In the genomic region with DNA sequence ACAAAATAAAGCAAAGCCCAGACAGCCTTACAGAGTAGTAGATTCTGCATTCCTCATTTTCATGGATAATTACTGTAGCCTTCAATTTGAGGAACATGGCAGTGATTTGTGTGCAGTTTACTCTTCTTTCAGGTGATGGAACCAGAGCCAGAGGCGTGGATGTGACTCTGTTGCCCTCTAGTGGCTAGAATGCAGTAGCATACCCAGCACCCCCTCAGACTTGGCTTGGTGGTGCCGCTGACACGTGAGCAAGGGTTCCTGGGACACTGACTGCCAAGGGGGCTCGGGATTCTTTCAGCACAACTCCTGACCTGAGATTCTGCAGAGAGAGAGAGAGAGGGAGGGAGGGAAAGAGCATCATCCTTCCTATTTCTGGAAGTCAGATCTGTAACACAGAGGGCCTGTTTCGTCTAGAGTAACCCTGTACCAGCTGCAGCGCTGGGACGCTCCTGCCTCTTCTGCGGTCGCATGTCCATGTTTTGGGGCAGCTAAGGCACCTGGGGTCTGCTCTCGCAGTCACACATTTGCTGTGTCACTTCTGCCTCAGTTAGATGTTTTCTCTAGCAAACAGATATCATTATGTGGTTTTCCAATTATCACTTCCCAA, we compare ENCODE assay signal across 9 cellular contexts.
DNase-seq lines count a peak whose midpoint lies in the region; ATAC-seq, FAIRE-seq and TF ChIP-seq lines count a peak whose summit lies in the region.
"Had no signal": no experiment of that assay in that cellular context is flagged by ENCODE, and none has a peak within 500 bp of the region (broad histone marks: within the 10 kb centered on the region; RNA-seq: fewer than 3 reads in every experiment).

No MANE protein-coding gene starts in this region.

- H3K36me3 Mint-ChIP-seq in H9 (ENCODE audit: insufficient read depth in 1 of 3, low read depth in 3 of 3), result no peaks in the 10 kb centered on the region
- H3K36me3 Mint-ChIP-seq: CD8-positive, alpha-beta memory T cell had no signal

- peak; percentile 26 for DNase-seq in NCI-H2029 (lab: John Stamatoyannopoulos, UW)
- DNase-seq in NCI-H2029 treated with DMSO at 0.1 percent for 48 hours (lab: John Stamatoyannopoulos, UW), result no peak
- DNase-seq in H9, result peak; percentile 88
- DNase-seq in MM.1S, result peak; percentile 58
- DNase-seq in SK-N-SH, result peak; percentile 70
- peak; percentile 43 to 57 (median 49) for DNase-seq in body of pancreas
- peak; percentile 55 for DNase-seq in iPS DF 6.9 (ENCODE audit: low read depth, low spot score)
- DNase-seq in small intestine, result peak; percentile 60

- TF ChIP-seq POLR2A in body of pancreas (IDR thresholded peaks at IDR 0.05), result no peak

- no peaks in the 10 kb centered on the region for H3K79me1 ChIP-seq in H9 (ENCODE audit: insufficient read depth, low read depth, low read length, poor library complexity, severe bottlenecking)

- H3K4me3 ChIP-seq in MM.1S (ENCODE audit: low read length) (no peak overlapping the region), SK-N-SH (ENCODE audit: low read depth in 2 of 2, low read length in 1 of 2) (peak overlapping the region in 1 of 2 experiments; percentile 39; a peak in 1 of 4 replicates), body of pancreas (no peak overlapping the region), iPS DF 6.9 (ENCODE audit: low read length) (no peak overlapping the region), small intestine (ENCODE audit: low read depth in 1 of 2, low read length in 2 of 2) (no peak overlapping the region)

- no peak overlapping the region for H2AK5ac ChIP-seq in H9 (ENCODE audit: insufficient read length, low read length)

- no peak overlapping the region for H2BK15ac ChIP-seq in H9 (ENCODE audit: low read depth, low read length)

- POLR2A ChIA-PET in SK-N-SH (lab: Yijun Ruan, JAX), result no interaction called here

- no peak overlapping the region for H3K18ac ChIP-seq in H9 (ENCODE audit: insufficient read length, low read depth, low read length)

- H3K9ac ChIP-seq in H9 (ENCODE audit: extremely low read depth, insufficient read length, low read length) (no peak overlapping the region), MM.1S (ENCODE audit: low read length) (no peak overlapping the region), SK-N-SH (no peak overlapping the region)

- H3K4me1 Mint-ChIP-seq in H9, result peaks cover 9% of the 10 kb centered on the region in 2 experiments
- H3K4me1 Mint-ChIP-seq: CD8-positive, alpha-beta memory T cell had no signal

- H3K9me2 ChIP-seq in MM.1S (replicated peaks; ENCODE audit: insufficient read depth, low read length) (no peaks in the 10 kb centered on the region), SK-N-SH (no peaks in the 10 kb centered on the region)

- H3K79me2 ChIP-seq in H9 (ENCODE audit: insufficient read depth, low read length) (no peaks in the 10 kb centered on the region), MM.1S (ENCODE audit: low read length) (no peaks in the 10 kb centered on the region), SK-N-SH (ENCODE audit: insufficient read depth) (no peaks in the 10 kb centered on the region)

- no peak overlapping the region for H4K5ac ChIP-seq in H9 (ENCODE audit: insufficient read length, low read depth, low read length)

- H3K27ac Mint-ChIP-seq in H9, result peak overlapping the region in 1 of 3 experiments; percentile 53; a peak in 1 of 7 replicates

- no peak for FAIRE-seq in small intestine (lab: Jason Lieb, UNC)

- peak; percentile 97 for TF ChIP-seq CTCF in H9 (conservative IDR thresholded peaks at IDR 0.05)
- TF ChIP-seq CTCF in MM.1S (IDR thresholded peaks at IDR 0.05; ENCODE audit: low read length), result peak; percentile 78
- TF ChIP-seq CTCF in SK-N-SH (IDR thresholded peaks at IDR 0.05), result peak; percentile 82
- TF ChIP-seq CTCF in body of pancreas (IDR thresholded peaks at IDR 0.05), result peak; percentile 77 to 89 (median 85)

- no CpG with 5 or more reads among the region's 10 CpGs for WGBS in H9 (ENCODE audit: extremely low coverage, insufficient read length, low lambda C conversion rate)
- 36% methylated on average over 9 of the region's 10 CpGs for WGBS in SK-N-SH (ENCODE audit: low lambda C conversion rate)
- 30 to 31% methylated on average over 10 of the region's 10 CpGs for WGBS in body of pancreas, 2 donors
- WGBS in iPS DF 6.9 (ENCODE audit: insufficient coverage, insufficient read length), result no CpG with 5 or more reads among the region's 10 CpGs
- WGBS in small intestine, 3 donors, result 41 to 43% (median 42%) methylated on average over 10 of the region's 10 CpGs

- H3K4me2 ChIP-seq in H9 (ENCODE audit: insufficient read depth, insufficient read length, low read length), result no peak overlapping the region
- H3K4me2 ChIP-seq in MM.1S (ENCODE audit: low read depth, low read length), result no peak overlapping the region
- no peak overlapping the region for H3K4me2 ChIP-seq in SK-N-SH

- H2BK5ac ChIP-seq in H9 (ENCODE audit: insufficient read length, low read length), result no peak overlapping the region

- H3K4me1 ChIP-seq in H9 (ENCODE audit: insufficient read depth, low read length) (no peaks in the 10 kb centered on the region; the same call in 1 of the 2 replicates), MM.1S (ENCODE audit: low read length) (no peaks in the 10 kb centered on the region), SK-N-SH (ENCODE audit: control insufficient read depth in 1 of 2, insufficient read depth in 2 of 2, low read depth in 1 of 2, low read length in 1 of 2) (no peaks in the 10 kb centered on the region), body of pancreas (no peaks in the 10 kb centered on the region), iPS DF 6.9 (ENCODE audit: control insufficient read depth, insufficient read depth, low read length) (peaks cover 2% of the 10 kb centered on the region; the same call in 1 of the 2 replicates), small intestine (ENCODE audit: control insufficient read depth in 2 of 2, insufficient read depth in 1 of 2, low read depth in 1 of 2, low read length in 1 of 2) (no peaks in the 10 kb centered on the region)

- no peak overlapping the region for H4K91ac ChIP-seq in H9 (ENCODE audit: insufficient read length, low read depth, low read length)

- H3K14ac ChIP-seq in H9 (ENCODE audit: insufficient read depth, low read length), result no peak overlapping the region; the same call in 1 of the 2 replicates

- H3K27ac ChIP-seq in H9 (ENCODE audit: insufficient read length, low read depth, low read length) (no peak overlapping the region), MM.1S (ENCODE audit: low read length) (no peak overlapping the region), SK-N-SH (ENCODE audit: low read depth in 2 of 2, low read length in 1 of 2) (no peak overlapping the region), body of pancreas (no peak overlapping the region), iPS DF 6.9 (ENCODE audit: low read length) (no peak overlapping the region), small intestine (ENCODE audit: low read depth in 1 of 2, low read length in 1 of 2) (no peak overlapping the region)

- no peaks in the 10 kb centered on the region for H4K20me1 ChIP-seq in H9 (ENCODE audit: control insufficient read depth, insufficient read depth, insufficient read length)
- H4K20me1 ChIP-seq in MM.1S (ENCODE audit: insufficient read depth, low read length), result no peaks in the 10 kb centered on the region
- no peaks in the 10 kb centered on the region for H4K20me1 ChIP-seq in SK-N-SH (ENCODE audit: insufficient read depth)

- no peak overlapping the region for H2BK12ac ChIP-seq in H9 (ENCODE audit: insufficient read length, low read depth, low read length)

- no peak overlapping the region for H2BK20ac ChIP-seq in H9 (ENCODE audit: low read depth, low read length, poor library complexity, severe bottlenecking)

- no peak overlapping the region for H3T11ph ChIP-seq in H9 (ENCODE audit: low read length)

- no peak for TF ChIP-seq EP300 in SK-N-SH (IDR thresholded peaks at IDR 0.05; ENCODE audit: borderline replicate concordance in 1 of 2, low read depth in 1 of 2, low read length in 1 of 2)

- no peaks in the 10 kb centered on the region for H3K9me3 Mint-ChIP-seq in H9
- H3K9me3 Mint-ChIP-seq: CD8-positive, alpha-beta memory T cell had no signal

- no peak overlapping the region for H3K23ac ChIP-seq in H9 (ENCODE audit: insufficient read length, low read depth, low read length)

- CTCF ChIA-PET in SK-N-SH (lab: Yijun Ruan, JAX), result interaction anchor here (0.6 to 7.6 kb wide), 43 partner anchors 8 to 944 kb away, joined by 3 to 55 read pairs (median 4); no protein-coding TSS in a partner anchor

- no peak overlapping the region for H4K8ac ChIP-seq in H9 (replicated peaks; ENCODE audit: insufficient read length, low read depth, low read length)

- H3K27me3 ChIP-seq in H9 (ENCODE audit: insufficient read depth, low read length) (no peaks in the 10 kb centered on the region), MM.1S (replicated peaks; ENCODE audit: insufficient read depth, low read length) (no peaks in the 10 kb centered on the region), SK-N-SH (ENCODE audit: insufficient read depth) (no peaks in the 10 kb centered on the region), body of pancreas (no peaks in the 10 kb centered on the region), iPS DF 6.9 (ENCODE audit: control insufficient read depth, insufficient read depth, low read length) (no peaks in the 10 kb centered on the region), small intestine (ENCODE audit: control insufficient read depth in 2 of 2, insufficient read depth in 2 of 2, low read length in 2 of 2) (no peaks in the 10 kb centered on the region)

- H3K9me3 ChIP-seq in H9 (ENCODE audit: control insufficient read depth, low read depth, low read length) (no peaks in the 10 kb centered on the region), MM.1S (replicated peaks; ENCODE audit: insufficient read depth, low read length) (no peaks in the 10 kb centered on the region), SK-N-SH (no peaks in the 10 kb centered on the region), body of pancreas (no peaks in the 10 kb centered on the region), iPS DF 6.9 (ENCODE audit: control insufficient read depth, insufficient read depth, low read length) (no peaks in the 10 kb centered on the region), small intestine (ENCODE audit: control insufficient read depth, low read depth) (no peaks in the 10 kb centered on the region)

- TF ChIP-seq RAD21 in SK-N-SH (IDR thresholded peaks at IDR 0.05; ENCODE audit: low read length), result peak; percentile 86

- peaks cover 10% of the 10 kb centered on the region for H3K27me3 Mint-ChIP-seq in H9 (ENCODE audit: low read depth)

- no peak overlapping the region for H3K56ac ChIP-seq in H9 (ENCODE audit: insufficient read length, low read depth, low read length)

- peak; percentile 77 for ATAC-seq in body of pancreas

- H3K23me2 ChIP-seq in H9 (ENCODE audit: insufficient read length, low read depth, low read length, poor library complexity, severe bottlenecking), result no peaks in the 10 kb centered on the region

- H3K36me3 ChIP-seq in MM.1S (replicated peaks; ENCODE audit: insufficient read depth, low read length) (no peaks in the 10 kb centered on the region), SK-N-SH (replicated peaks in 1 of 2; ENCODE audit: control insufficient read depth in 1 of 2, insufficient read depth in 2 of 2, low read length in 1 of 2) (no peaks in the 10 kb centered on the region), body of pancreas (replicated peaks in 1 of 2; ENCODE audit: insufficient read depth in 1 of 2, low read depth in 2 of 2) (no peaks in the 10 kb centered on the region), iPS DF 6.9 (ENCODE audit: control insufficient read depth, insufficient read depth, low read length) (no peaks in the 10 kb centered on the region), small intestine (ENCODE audit: control insufficient read depth in 2 of 2, insufficient read depth in 2 of 2, low read length in 2 of 2) (no peaks in the 10 kb centered on the region)

- H3K4ac ChIP-seq in H9 (ENCODE audit: low read depth, low read length), result no peak overlapping the region

- H2AFZ ChIP-seq in H9 (ENCODE audit: low read length) (peak overlapping the region; percentile 60), MM.1S (ENCODE audit: low read length) (no peak overlapping the region), SK-N-SH (ENCODE audit: low read depth) (no peak overlapping the region)

- H3F3A ChIP-seq in MM.1S (ENCODE audit: insufficient read depth, low read length), result no peaks in the 10 kb centered on the region
- H3F3A ChIP-seq in SK-N-SH (replicated peaks; ENCODE audit: insufficient read depth), result no peaks in the 10 kb centered on the region

- intact Hi-C loops in body of pancreas (cut with DNase I), result no loop called here

- H3K4me3 Mint-ChIP-seq in H9, result peak overlapping the region in 1 of 2 experiments; percentile 29; a peak in 1 of 5 replicates
- H3K4me3 Mint-ChIP-seq: CD8-positive, alpha-beta memory T cell had no signal

- H2BK120ac ChIP-seq in H9 (ENCODE audit: low read depth, low read length, poor library complexity, severe bottlenecking), result no peak overlapping the region
